Comparison of ENCODE assay signal across 15 cellular contexts in the genomic region with DNA sequence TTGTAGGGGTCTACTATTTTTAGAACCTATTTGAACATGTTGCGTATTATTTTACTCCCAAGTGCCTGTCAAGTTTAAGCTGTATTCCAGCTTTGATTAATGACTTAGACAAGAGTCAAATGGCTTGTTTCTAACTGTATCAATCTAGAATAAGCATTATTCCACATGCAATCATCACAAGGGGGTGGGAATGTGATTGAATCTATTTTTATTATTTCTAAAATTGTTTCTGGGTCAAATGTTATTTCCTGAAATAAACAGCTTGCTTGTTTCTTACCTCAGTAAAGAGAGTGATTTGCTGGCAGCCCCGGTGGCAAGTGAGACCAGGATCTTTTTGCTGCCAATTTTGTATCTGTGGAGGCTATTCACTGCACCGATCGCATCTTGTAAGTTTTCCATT. TPM values are rescaled to one million over a fixed set of nuclear protein-coding genes. Genes with fewer than 3 reads are reported as not detected.
A peak's percentile ranks its signal among the peaks of the same experiment; 100 is the strongest.
DNase-seq lines count a peak whose midpoint lies in the region; ATAC-seq lines count a peak whose summit lies in the region.
"Had no signal": no experiment of that assay in that cellular context is flagged by ENCODE, and none has a peak within 500 bp of the region (broad histone marks: within the 10 kb centered on the region; RNA-seq: fewer than 3 reads in every experiment).

No MANE protein-coding gene starts in this region.

- H3K4me1 Mint-ChIP-seq in activated T-helper 17 cell treated with anti-CD3 and anti-CD28 coated beads, Interleukin-2, amount 50 U/mL, for 72 hours, result no peaks in the 10 kb centered on the region

- peaks cover 99% of the 10 kb centered on the region for H3K36me3 Mint-ChIP-seq in activated T-helper 17 cell treated with anti-CD3 and anti-CD28 coated beads, Interleukin-2, amount 50 U/mL, for 72 hours (ENCODE audit: low read depth)

- H3K27me3 Mint-ChIP-seq in activated T-helper 17 cell treated with anti-CD3 and anti-CD28 coated beads, Interleukin-2, amount 50 U/mL, for 72 hours, result no peaks in the 10 kb centered on the region

- ATAC-seq in Right ventricle myocardium superior (ENCODE audit: poor library complexity) (peak; percentile 62), HG03469 (IDR thresholded peaks at IDR 0.05; ENCODE audit: unreplicated experiment) (no peak)
- no peak for ATAC-seq in activated T-helper 17 cell treated with anti-CD3 and anti-CD28 coated beads, Interleukin-2, amount 50 U/mL, for 72 hours (replicated peaks)
- ATAC-seq: HCT116 had no signal

- intact Hi-C loops in Right ventricle myocardium superior (cut with DNase I), result no loop called here
- intact Hi-C loops in cardiac septum (cut with DNase I), result no loop called here

- peak overlapping the region; percentile 4 for H3K27ac Mint-ChIP-seq in activated T-helper 17 cell treated with anti-CD3 and anti-CD28 coated beads, Interleukin-2, amount 50 U/mL, for 72 hours

- DNase-seq in Right ventricle myocardium superior, result no peak
- no peak for DNase-seq in cardiac septum (ENCODE audit: low spot score)
- DNase-seq in left kidney (ENCODE audit: low read depth, low spot score), result peak; percentile 49
- DNase-seq in islet precursor cell, result no peak
- DNase-seq in NCI-H69 (lab: John Stamatoyannopoulos, UW), result no peak
- DNase-seq: DMS79, GOT3, NCI-H1105, NCI-H2081, NCI-H748 treated with DMSO at 0.1 percent for 48 hours, OCI-M1, SHP77 treated with DMSO at 0.1 percent for 48 hours had no signal

- H3K9me3 Mint-ChIP-seq in activated T-helper 17 cell treated with anti-CD3 and anti-CD28 coated beads, Interleukin-2, amount 50 U/mL, for 72 hours, result no peaks in the 10 kb centered on the region

- no peak overlapping the region for H3K4me3 Mint-ChIP-seq in activated T-helper 17 cell treated with anti-CD3 and anti-CD28 coated beads, Interleukin-2, amount 50 U/mL, for 72 hours

RNA-seq across cellular contexts. Expression of a gene that starts 21.5 kb away (rescaled TPM):
- total RNA-seq in Right ventricle myocardium superior (45.2 TPM), cardiac septum (39.7 TPM)
- 100 to 1,000 TPM in 1 of 2 donors, 10 to 100 TPM in 1; 85.0 to 120 TPM for total RNA-seq in activated T-helper 17 cell treated with anti-CD3 and anti-CD28 coated beads, Interleukin-2, amount 50 U/mL, for 72 hours

RNA-seq across cellular contexts. Expression of a gene that starts 28.6 kb away (rescaled TPM):
- total RNA-seq in Right ventricle myocardium superior (12.6 TPM), cardiac septum (26.8 TPM)
- 100 to 1,000 TPM; 112 to 117 TPM for total RNA-seq in activated T-helper 17 cell treated with anti-CD3 and anti-CD28 coated beads, Interleukin-2, amount 50 U/mL, for 72 hours
